ENCODE assay signal across 15 cellular contexts in the genomic region with DNA sequence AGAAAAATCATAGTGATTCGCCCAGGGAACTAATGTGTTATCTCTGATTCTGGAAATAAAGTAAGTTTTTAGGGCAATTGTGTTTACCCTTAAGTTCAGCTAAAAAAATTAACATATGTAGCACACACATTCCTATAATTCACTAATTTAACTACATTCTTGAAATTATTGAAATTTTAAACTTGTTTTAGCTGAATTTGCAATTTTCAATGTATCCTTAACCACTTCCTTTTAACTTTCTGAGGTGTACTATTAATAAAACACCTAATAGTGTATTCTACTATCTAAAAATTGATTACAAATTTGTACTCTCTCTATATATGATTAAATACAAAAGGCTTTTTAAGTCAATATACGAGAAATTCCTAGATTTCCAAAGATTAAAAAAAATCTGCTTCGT. TPM values are rescaled to one million over a fixed set of nuclear protein-coding genes. Genes with fewer than 3 reads are reported as not detected.
DNase-seq lines count a peak whose midpoint lies in the region; ATAC-seq, FAIRE-seq and TF ChIP-seq lines count a peak whose summit lies in the region.
"Had no signal": no experiment of that assay in that cellular context is flagged by ENCODE, and none has a peak within 500 bp of the region (broad histone marks: within the 10 kb centered on the region; RNA-seq: fewer than 3 reads in every experiment).

No MANE protein-coding gene starts in this region.

- no peaks in the 10 kb centered on the region for H3K9me3 ChIP-seq in HepG2 (ENCODE audit: low read length)
- H3K9me3 ChIP-seq in right lobe of liver: no peaks in the 10 kb centered on the region
- no peaks in the 10 kb centered on the region for H3K9me3 ChIP-seq in PC-3 (ENCODE audit: low read length)
- H3K9me3 ChIP-seq in testis: no peaks in the 10 kb centered on the region
- H3K9me3 ChIP-seq: vagina had no signal

- no peaks in the 10 kb centered on the region for H3K9me3 Mint-ChIP-seq in stimulated activated memory B cell treated with anti-CD40 and anti-IgM and Interleukin-4, amounts not matched to agents 10 μg/mL and 1 μg/mL and 100 μg/mL, for 72 hours

- no peak for ATAC-seq in HepG2
- ATAC-seq in right lobe of liver: no peak
- no peak for ATAC-seq in PC-3
- ATAC-seq in stimulated activated memory B cell treated with anti-CD40 and anti-IgM and Interleukin-4, amounts not matched to agents 10 μg/mL and 1 μg/mL and 100 μg/mL, for 72 hours: no peak
- ATAC-seq in HG03469 (IDR thresholded peaks at IDR 0.05; ENCODE audit: unreplicated experiment): no peak
- ATAC-seq in GM19324 (IDR thresholded peaks at IDR 0.05; ENCODE audit: low FRiP score, unreplicated experiment): no peak
- ATAC-seq: naive thymus-derived CD8-positive, alpha-beta T cell had no signal

- in situ Hi-C loops in HepG2 (cut with HindIII; ENCODE audit: extremely low pct_ligation_motif_present, low pct_unique_long_range_greater_than_20kb): no loop called here

- 86% methylated on average over 3 of the region's 3 CpGs for WGBS in HepG2 (ENCODE audit: low lambda C conversion rate)
- WGBS in right lobe of liver (ENCODE audit: insufficient coverage, low coverage, low lambda C conversion rate, missing lambda C conversion rate): 78% methylated on average over 3 of the region's 3 CpGs
- WGBS in testis, 2 donors: 57 to 61% methylated on average over 3 of the region's 3 CpGs

- no peak overlapping the region for H2AFZ ChIP-seq in HepG2 (ENCODE audit: low read length)
- no peak overlapping the region for H2AFZ ChIP-seq in PC-3 (ENCODE audit: low read length)

- H3K4me2 ChIP-seq in HepG2 (ENCODE audit: low read depth, low read length): peak overlapping the region; percentile 73
- peak overlapping the region; percentile 81 for H3K4me2 ChIP-seq in PC-3 (ENCODE audit: low read length)

- no peak overlapping the region for H3K4me3 Mint-ChIP-seq in stimulated activated memory B cell treated with anti-CD40 and anti-IgM and Interleukin-4, amounts not matched to agents 10 μg/mL and 1 μg/mL and 100 μg/mL, for 72 hours

- H3K4me1 Mint-ChIP-seq in stimulated activated memory B cell treated with anti-CD40 and anti-IgM and Interleukin-4, amounts not matched to agents 10 μg/mL and 1 μg/mL and 100 μg/mL, for 72 hours: peaks cover 32% of the 10 kb centered on the region

- TF ChIP-seq CTCF in HepG2 (CRISPR knock-in tag; IDR thresholded peaks at IDR 0.05) (no peak), right lobe of liver (IDR thresholded peaks at IDR 0.05) (no peak), PC-3 (conservative IDR thresholded peaks at IDR 0.05; ENCODE audit: low read depth, low read length) (no peak), fibroblast of pulmonary artery (IDR thresholded peaks at IDR 0.05; ENCODE audit: low read length, missing control alignments) (no peak), testis (IDR thresholded peaks at IDR 0.05) (no peak)

- H3K36me3 ChIP-seq in HepG2 (replicated peaks in 1 of 2; ENCODE audit: control insufficient read depth in 1 of 2, insufficient read depth in 2 of 2, low read length in 2 of 2) (no peaks in the 10 kb centered on the region), right lobe of liver (no peaks in the 10 kb centered on the region), PC-3 (ENCODE audit: low read depth, low read length) (no peaks in the 10 kb centered on the region), testis (ENCODE audit: low read depth, missing control alignments) (no peaks in the 10 kb centered on the region)
- H3K36me3 ChIP-seq: vagina had no signal

- CTCF ChIA-PET in HepG2 (lab: Yijun Ruan, JAX; ENCODE audit: low intra/inter-chr PET ratio, low total read pairs) (no interaction called here), PC-3 (lab: Charles Lee) (no interaction called here)

- POLR2A ChIA-PET in HepG2 (lab: Yijun Ruan, JAX): interaction anchor here (4.5 kb wide), 1 partner anchor 176 kb away, joined by 42 read pairs; the partner anchor contains the start of genes FANCM and FKBP3
- POLR2A ChIA-PET in PC-3 (lab: Charles Lee; ENCODE audit: unreplicated experiment): no interaction called here

- DNase-seq in HepG2 (ENCODE audit: low spot score) (no peak), right lobe of liver (no peak), PC-3 (no peak), fibroblast of pulmonary artery (ENCODE audit: low read depth) (no peak), testis (no peak)
- DNase-seq: GF-D8; naive thymus-derived CD8-positive, alpha-beta T cell; NCI-H1092 treated with DMSO at 0.1 percent for 48 hours; NCI-H2227 treated with DMSO at 0.1 percent for 48 hours; stimulated activated CD4-positive, alpha-beta T cell treated with anti-CD3 and anti-CD28 coated beads, Interleukin-12 subunit alpha, Interleukin-12 subunit beta, amount 100 ng/mL, for 4 hours had no signal

- no peaks in the 10 kb centered on the region for H3F3A ChIP-seq in PC-3 (ENCODE audit: low read length, unreplicated experiment)

- H3K27ac Mint-ChIP-seq in stimulated activated memory B cell treated with anti-CD40 and anti-IgM and Interleukin-4, amounts not matched to agents 10 μg/mL and 1 μg/mL and 100 μg/mL, for 72 hours: no peak overlapping the region

- H3K27me3 ChIP-seq in HepG2 (ENCODE audit: control insufficient read depth in 1 of 2, insufficient read depth in 2 of 2, low read length in 2 of 2) (no peaks in the 10 kb centered on the region; a peak in 1 of 5 replicates), right lobe of liver (no peaks in the 10 kb centered on the region), PC-3 (ENCODE audit: low read length) (no peaks in the 10 kb centered on the region), testis (no peaks in the 10 kb centered on the region)
- H3K27me3 ChIP-seq: vagina had no signal

- H3K79me2 ChIP-seq in HepG2 (ENCODE audit: insufficient read depth, low read length) (peaks cover 90% of the 10 kb centered on the region), PC-3 (ENCODE audit: low read length) (peaks cover 88% of the 10 kb centered on the region)

- FAIRE-seq in HepG2 (lab: Jason Lieb, UNC): no peak

- BruUV-seq in HepG2 (replicated peaks; lab: Mats Ljungman, UMichigan) (no TSS peak), PC-3 (replicated peaks; lab: Mats Ljungman, UMichigan) (no TSS peak)

- peak overlapping the region in 1 of 3 experiments; percentile 80; a peak in 2 of 6 replicates for H3K4me3 ChIP-seq in HepG2 (replicated peaks in 1 of 3; ENCODE audit: insufficient read depth in 1 of 3, low read depth in 2 of 3, low read length in 3 of 3)
- H3K4me3 ChIP-seq in right lobe of liver: no peak overlapping the region
- peak overlapping the region; percentile 89 for H3K4me3 ChIP-seq in PC-3 (ENCODE audit: low read length)
- H3K4me3 ChIP-seq in fibroblast of pulmonary artery (replicated peaks; ENCODE audit: low read depth, low read length): peak overlapping the region; percentile 87
- H3K4me3 ChIP-seq in testis: no peak overlapping the region

- H3K27ac ChIP-seq in HepG2 (ENCODE audit: extremely low read length, insufficient read depth, low read length): no peak overlapping the region
- H3K27ac ChIP-seq in right lobe of liver: no peak overlapping the region
- H3K27ac ChIP-seq in PC-3 (ENCODE audit: low read length): no peak overlapping the region
- H3K27ac ChIP-seq in testis: no peak overlapping the region
- H3K27ac ChIP-seq: C4-2B, vagina had no signal

- TF ChIP-seq RAD21 in HepG2 (CRISPR knock-in tag; IDR thresholded peaks at IDR 0.05): no peak

- no peak for TF ChIP-seq EP300 in HepG2 (IDR thresholded peaks at IDR 0.05; ENCODE audit: low read depth in 2 of 2, low read length in 2 of 2)
- no peak for TF ChIP-seq EP300 in HepG2 (CRISPR knock-in tag; IDR thresholded peaks at IDR 0.05; ENCODE audit: borderline replicate concordance)

- H4K20me1 ChIP-seq in HepG2 (ENCODE audit: insufficient read depth, low read length) (peaks cover 13% of the 10 kb centered on the region), PC-3 (ENCODE audit: low read length) (peaks cover 30% of the 10 kb centered on the region)

- H3K9me2 ChIP-seq in PC-3 (replicated peaks; ENCODE audit: low read length): no peaks in the 10 kb centered on the region

- H3K9ac ChIP-seq in HepG2 (ENCODE audit: insufficient read depth, low read depth, low read length): no peak overlapping the region
- H3K9ac ChIP-seq in PC-3 (ENCODE audit: low read length): no peak overlapping the region

- peaks cover 10% of the 10 kb centered on the region for H3K36me3 Mint-ChIP-seq in stimulated activated memory B cell treated with anti-CD40 and anti-IgM and Interleukin-4, amounts not matched to agents 10 μg/mL and 1 μg/mL and 100 μg/mL, for 72 hours

- TF ChIP-seq POLR2A in HepG2 (IDR thresholded peaks at IDR 0.05; ENCODE audit: insufficient read depth in 1 of 2, low read depth in 2 of 2, low read length in 2 of 2): no peak
- no peak for TF ChIP-seq POLR2A in right lobe of liver (IDR thresholded peaks at IDR 0.05)
- TF ChIP-seq POLR2A in testis (IDR thresholded peaks at IDR 0.05): no peak

- H3K4me1 ChIP-seq in HepG2 (ENCODE audit: insufficient read depth, low read length) (peaks cover 38% of the 10 kb centered on the region), right lobe of liver (peaks cover 0 to 26% (median 13%) of the 10 kb centered on the region in 4 donors), PC-3 (ENCODE audit: insufficient read depth, low read length) (peaks cover 32% of the 10 kb centered on the region), testis (peaks cover 11% of the 10 kb centered on the region)

- no peaks in the 10 kb centered on the region for H3K27me3 Mint-ChIP-seq in stimulated activated memory B cell treated with anti-CD40 and anti-IgM and Interleukin-4, amounts not matched to agents 10 μg/mL and 1 μg/mL and 100 μg/mL, for 72 hours
- H3K27me3 Mint-ChIP-seq: naive thymus-derived CD8-positive, alpha-beta T cell had no signal

- intact Hi-C loops in HepG2 (cut with micrococcal nuclease; ENCODE audit: unreplicated experiment) (no loop called here), right lobe of liver (cut with DNase I) (no loop called here), PC-3 (cut with micrococcal nuclease) (no loop called here), testis (cut with DNase I; ENCODE audit: low total_unique reads) (no loop called here)

RNA-seq across cellular contexts. Expression of gene KLHL28, which starts 2.2 kb away (rescaled TPM):
- total RNA-seq in HepG2 (2016; rRNA removed; fragmentation: Illumina TruSeq; extraction: Trizol) (6.6 and 9.8 TPM in 2 replicates), right lobe of liver (1 to 10 TPM; 3.4 to 7.8 (median 6.1) TPM), PC-3 (2014; rRNA removed) (2.4 and 2.5 TPM in 2 replicates), testis (10 to 100 TPM; 11.4 to 15.4 TPM)
- total RNA-seq in HepG2 (2016; cell fraction: cytosol; rRNA removed; fragmentation: Illumina TruSeq; extraction: Trizol; ENCODE audit: low read depth): 2.5 and 4.1 TPM in 2 replicates
- total RNA-seq in HepG2 (2016; cell fraction: insoluble cytoplasmic fraction; rRNA removed; fragmentation: Illumina TruSeq; extraction: Trizol): 6.6 and 8.2 TPM in 2 replicates
- 2.5 and 2.9 TPM in 2 replicates for total RNA-seq in HepG2 (2016; cell fraction: membrane; rRNA removed; fragmentation: Illumina TruSeq; extraction: Trizol)
- total RNA-seq in HepG2 (2016; cell fraction: nucleus; rRNA removed; fragmentation: Illumina TruSeq; extraction: Trizol): 8.3 and 9.3 TPM in 2 replicates
- polyA plus RNA-seq in HepG2 (2011; rRNA removed) (2.7 and 3.4 TPM in 2 replicates), testis (ENCODE audit: insufficient read depth, low read depth, low replicate concordance) (9.7 TPM)
- polyA plus RNA-seq in HepG2 (2011; cell fraction: cytosol; rRNA removed): 1.1 and 2.2 TPM in 2 replicates
- polyA plus RNA-seq in HepG2 (2011; cell fraction: nucleus; rRNA removed): 3.3 and 4.5 TPM in 2 replicates
- polyA plus RNA-seq in HepG2 (2012): 4.6 and 4.8 TPM in 2 replicates
- polyA plus RNA-seq in HepG2 (2016; cell fraction: cytosol; fragmentation: Illumina TruSeq; extraction: Trizol; ENCODE audit: low read depth): 0.50 and 0.64 TPM in 2 replicates
- polyA plus RNA-seq in HepG2 (2016; cell fraction: insoluble cytoplasmic fraction; fragmentation: Illumina TruSeq; extraction: Trizol; ENCODE audit: low read depth): 4.3 and 5.1 TPM in 2 replicates
- 0.31 and 0.84 TPM in 2 replicates for polyA plus RNA-seq in HepG2 (2016; cell fraction: membrane; fragmentation: Illumina TruSeq; extraction: Trizol; ENCODE audit: low read depth)
- 5.2 and 5.5 TPM in 2 replicates for polyA plus RNA-seq in HepG2 (2016; cell fraction: nucleus; fragmentation: Illumina TruSeq; extraction: Trizol; ENCODE audit: insufficient read depth, low read depth)
- polyA minus RNA-seq in HepG2 (2011; rRNA and poly(A)+ RNA removed; ENCODE audit: low replicate concordance): 17.1 and 19.1 TPM in 2 replicates
- polyA minus RNA-seq in HepG2 (2011; cell fraction: cytosol; rRNA and poly(A)+ RNA removed): 6.0 and 6.7 TPM in 2 replicates
- 19.1 and 27.1 TPM in 2 replicates for polyA minus RNA-seq in HepG2 (2011; cell fraction: nucleus; rRNA and poly(A)+ RNA removed)

RNA-seq across cellular contexts. Expression of gene TOGARAM1, which starts 2.5 kb away (rescaled TPM):
- total RNA-seq in HepG2 (2016; rRNA removed; fragmentation: Illumina TruSeq; extraction: Trizol) (9.8 and 10.6 TPM in 2 replicates), right lobe of liver (10 to 100 TPM in 1 of 6 experiments, 1 to 10 TPM in 5; 4.7 to 12.5 (median 6.9) TPM), PC-3 (2014; rRNA removed) (5.8 and 6.3 TPM in 2 replicates), testis (10 to 100 TPM; 32.6 to 33.0 TPM)
- total RNA-seq in HepG2 (2016; cell fraction: cytosol; rRNA removed; fragmentation: Illumina TruSeq; extraction: Trizol; ENCODE audit: low read depth): 11.4 and 15.3 TPM in 2 replicates
- 8.9 and 9.1 TPM in 2 replicates for total RNA-seq in HepG2 (2016; cell fraction: insoluble cytoplasmic fraction; rRNA removed; fragmentation: Illumina TruSeq; extraction: Trizol)
- total RNA-seq in HepG2 (2016; cell fraction: membrane; rRNA removed; fragmentation: Illumina TruSeq; extraction: Trizol): 8.1 and 8.4 TPM in 2 replicates
- total RNA-seq in HepG2 (2016; cell fraction: nucleus; rRNA removed; fragmentation: Illumina TruSeq; extraction: Trizol): 18.8 and 24.1 TPM in 2 replicates
- polyA plus RNA-seq in HepG2 (2011; rRNA removed) (5.6 TPM in 2 replicates), testis (ENCODE audit: insufficient read depth, low read depth, low replicate concordance) (16.6 TPM)
- polyA plus RNA-seq in HepG2 (2011; cell fraction: cytosol; rRNA removed): 1.6 and 4.2 TPM in 2 replicates
- 5.5 and 5.7 TPM in 2 replicates for polyA plus RNA-seq in HepG2 (2011; cell fraction: nucleus; rRNA removed)
- polyA plus RNA-seq in HepG2 (2012): 3.5 and 4.6 TPM in 2 replicates
- polyA plus RNA-seq in HepG2 (2016; cell fraction: cytosol; fragmentation: Illumina TruSeq; extraction: Trizol; ENCODE audit: low read depth): 0.69 and 0.71 TPM in 2 replicates
- polyA plus RNA-seq in HepG2 (2016; cell fraction: insoluble cytoplasmic fraction; fragmentation: Illumina TruSeq; extraction: Trizol; ENCODE audit: low read depth): 5.4 and 7.3 TPM in 2 replicates
- 1.6 and 1.7 TPM in 2 replicates for polyA plus RNA-seq in HepG2 (2016; cell fraction: membrane; fragmentation: Illumina TruSeq; extraction: Trizol; ENCODE audit: low read depth)
- 14.0 and 17.1 TPM in 2 replicates for polyA plus RNA-seq in HepG2 (2016; cell fraction: nucleus; fragmentation: Illumina TruSeq; extraction: Trizol; ENCODE audit: insufficient read depth, low read depth)
- polyA minus RNA-seq in HepG2 (2011; rRNA and poly(A)+ RNA removed; ENCODE audit: low replicate concordance): 14.7 and 16.5 TPM in 2 replicates
- polyA minus RNA-seq in HepG2 (2011; cell fraction: cytosol; rRNA and poly(A)+ RNA removed): 7.1 and 7.9 TPM in 2 replicates
- 49.1 and 63.7 TPM in 2 replicates for polyA minus RNA-seq in HepG2 (2011; cell fraction: nucleus; rRNA and poly(A)+ RNA removed)

Comparison
In these comparisons a context has a peak if more than half of its experiments do, and no peak if none do; other contexts are left out.
1. H3K4me3 ChIP-seq: peak in PC-3 (single experiment) and fibroblast of pulmonary artery (single experiment); none in right lobe of liver (0 of 3) and testis (0 of 2).